Comparison of ENCODE assay signal across 10 cellular contexts in genomic region chr11:8839306-8839956, GRCh38.
DNase-seq lines count a peak whose midpoint lies in the region; ATAC-seq, FAIRE-seq and TF ChIP-seq lines count a peak whose summit lies in the region.
"Had no signal": no experiment of that assay in that cellular context is flagged by ENCODE, and none has a peak within 500 bp of the region (broad histone marks: within the 10 kb centered on the region; RNA-seq: fewer than 3 reads in every experiment).

No MANE protein-coding gene starts in this region.

- peak; percentile 37 to 40; a peak in 4 of 6 replicates for ATAC-seq in A549

- TF ChIP-seq CTCF in A549 (IDR thresholded peaks at IDR 0.05) = no peak
- no peak for TF ChIP-seq CTCF in esophagus squamous epithelium (IDR thresholded peaks at IDR 0.05)
- no peak for TF ChIP-seq CTCF in neural progenitor cell (IDR thresholded peaks at IDR 0.05)

- H3K4me2 ChIP-seq in A549 (no peak overlapping the region), neural progenitor cell (peak overlapping the region; percentile 65)

- 96% methylated on average over 1 of the region's 1 CpG for WGBS in A549 (ENCODE audit: missing lambda C conversion rate)
- WGBS in esophagus squamous epithelium, 2 donors = 0 to 27% methylated on average over 1 of the region's 1 CpG

- H3K27ac ChIP-seq in A549 = no peak overlapping the region
- H3K27ac ChIP-seq in HUES6 (ENCODE audit: low read depth, low read length) = peak overlapping the region; percentile 62; the same call in 1 of the 2 replicates
- H3K27ac ChIP-seq in esophagus squamous epithelium = peak overlapping the region in 3 of 4 donors; percentile 49 to 65 (median 60)
- H3K27ac ChIP-seq in neural progenitor cell = peak overlapping the region; percentile 94
- H3K27ac ChIP-seq: brain microvascular endothelial cell had no signal

- no peaks in the 10 kb centered on the region for H4K20me1 ChIP-seq in neural progenitor cell (ENCODE audit: low read depth)

- H3K79me2 ChIP-seq in neural progenitor cell (ENCODE audit: low read depth) = peaks cover 37% of the 10 kb centered on the region

- no peak for DNase-seq in A549 (ENCODE audit: low read depth in 1 of 2, low spot score in 1 of 2)
- DNase-seq in esophagus squamous epithelium (lab: John Stamatoyannopoulos, UW) = no peak
- DNase-seq in neural progenitor cell (ENCODE audit: low spot score) = no peak
- DNase-seq in NCI-H2107 treated with DMSO at 0.1 percent for 48 hours (lab: John Stamatoyannopoulos, UW; ENCODE audit: unreplicated experiment) = no peak
- no peak for DNase-seq in HEK293T (ENCODE audit: extremely low spot score)
- DNase-seq in stimulated activated naive CD4-positive, alpha-beta T cell (lab: John Stamatoyannopoulos, UW) = no peak
- no peak for DNase-seq in NCI-H446 treated with DMSO at 0.1 percent for 48 hours (lab: John Stamatoyannopoulos, UW)
- DNase-seq: brain microvascular endothelial cell, NCI-H1092 had no signal

- peaks cover 32% of the 10 kb centered on the region for H3K4me1 Mint-ChIP-seq in neural progenitor cell

- peak overlapping the region; percentile 4 for H3K4me3 Mint-ChIP-seq in neural progenitor cell

- peak overlapping the region; percentile 31 for H3K27ac Mint-ChIP-seq in neural progenitor cell

- no peak for FAIRE-seq in A549 (lab: Jason Lieb, UNC)

- CTCF ChIA-PET in A549 (lab: Yijun Ruan, JAX) (interaction anchor here (0.6 to 1.5 kb wide), 4 partner anchors 32 to 150 kb away, joined by 3 read pairs; no protein-coding TSS in a partner anchor), HEK293T (lab: Yijun Ruan, JAX) (no interaction called here)

- peaks cover 15% of the 10 kb centered on the region for H3K36me3 Mint-ChIP-seq in neural progenitor cell

- H3K9me3 ChIP-seq in A549 = no peaks in the 10 kb centered on the region
- no peaks in the 10 kb centered on the region for H3K9me3 ChIP-seq in HUES6 (ENCODE audit: control insufficient read depth, insufficient read depth, low read depth, low read length)
- H3K9me3 ChIP-seq in esophagus squamous epithelium = no peaks in the 10 kb centered on the region
- no peaks in the 10 kb centered on the region for H3K9me3 ChIP-seq in neural progenitor cell (ENCODE audit: low read depth)

- intact Hi-C loops in esophagus squamous epithelium (cut with DNase I) = no loop called here

- TF ChIP-seq EP300 in A549 (IDR thresholded peaks at IDR 0.05) = no peak

- H3K4me3 ChIP-seq in A549 = no peak overlapping the region
- no peak overlapping the region; the same call in 1 of the 2 replicates for H3K4me3 ChIP-seq in HUES6 (ENCODE audit: low read depth, low read length)
- H3K4me3 ChIP-seq in esophagus squamous epithelium = no peak overlapping the region
- H3K4me3 ChIP-seq in neural progenitor cell = peak overlapping the region; percentile 18

- peak overlapping the region; percentile 3 for H3K9ac ChIP-seq in HUES6 (ENCODE audit: low read length)
- no peak overlapping the region for H3K9ac ChIP-seq in neural progenitor cell

- peaks cover 4% of the 10 kb centered on the region for H3K9me3 Mint-ChIP-seq in neural progenitor cell

- peaks cover 10% of the 10 kb centered on the region for H3K4me1 ChIP-seq in A549
- H3K4me1 ChIP-seq in HUES6 (ENCODE audit: control insufficient read depth, insufficient read depth, low read length) = peaks cover 37% of the 10 kb centered on the region
- peaks cover 9 to 37% (median 24%) of the 10 kb centered on the region in 3 donors for H3K4me1 ChIP-seq in esophagus squamous epithelium
- peaks cover 36% of the 10 kb centered on the region for H3K4me1 ChIP-seq in neural progenitor cell

- H3K27me3 Mint-ChIP-seq in neural progenitor cell (ENCODE audit: insufficient read depth, low read depth) = peaks cover 2% of the 10 kb centered on the region

- H3K36me3 ChIP-seq in HUES6 (ENCODE audit: control insufficient read depth, insufficient read depth, low read length) (no peaks in the 10 kb centered on the region), esophagus squamous epithelium (no peaks in the 10 kb centered on the region), neural progenitor cell (no peaks in the 10 kb centered on the region)
- H3K36me3 ChIP-seq: brain microvascular endothelial cell had no signal

- no peaks in the 10 kb centered on the region for H3K27me3 ChIP-seq in HUES6 (ENCODE audit: control insufficient read depth, insufficient read depth, low read length)
- no peaks in the 10 kb centered on the region for H3K27me3 ChIP-seq in esophagus squamous epithelium
- H3K27me3 ChIP-seq in neural progenitor cell = no peaks in the 10 kb centered on the region
- H3K27me3 ChIP-seq: brain microvascular endothelial cell had no signal

- no peak for TF ChIP-seq POLR2A in A549 (IDR thresholded peaks at IDR 0.05; ENCODE audit: low read length)
- TF ChIP-seq POLR2A in esophagus squamous epithelium (IDR thresholded peaks at IDR 0.05) = no peak

- H3F3A ChIP-seq in neural progenitor cell (ENCODE audit: low read depth) = peaks cover 51% of the 10 kb centered on the region

- POLR2A ChIA-PET in A549 (lab: Yijun Ruan, JAX) (no interaction called here), HEK293T (lab: Yijun Ruan, JAX) (no interaction called here)

- no peak for TF ChIP-seq RAD21 in A549 (conservative IDR thresholded peaks at IDR 0.05 in 1 of 2, IDR thresholded peaks at IDR 0.05 in 1 of 2)

- no peak overlapping the region for H2AFZ ChIP-seq in neural progenitor cell (replicated peaks)

TF ChIP-seq in A549, 52 proteins besides CTCF, POLR2A, EP300 and RAD21:
- TF ChIP-seq KDM5A (IDR thresholded peaks at IDR 0.05) = no peak
TF ChIP-seq in A549: peak in this region for 0.

TF ChIP-seq in HEK293T, 16 proteins besides CTCF, POLR2A, EP300 and RAD21:
- TF ChIP-seq L3MBTL2 (conservative IDR thresholded peaks at IDR 0.05) (no peak), SP1 (IDR thresholded peaks at IDR 0.05) (no peak), BHLHE40 (IDR thresholded peaks at IDR 0.05; ENCODE audit: borderline replicate concordance) (no peak), ZNF384 (IDR thresholded peaks at IDR 0.05) (no peak), HDGF (IDR thresholded peaks at IDR 0.05; ENCODE audit: borderline replicate concordance) (no peak), FOXM1 (IDR thresholded peaks at IDR 0.05; ENCODE audit: borderline replicate concordance) (no peak), FOXA1 (IDR thresholded peaks at IDR 0.05) (no peak), ELF4 (IDR thresholded peaks at IDR 0.05) (no peak), ARNT (IDR thresholded peaks at IDR 0.05) (no peak), FOXK2 (IDR thresholded peaks at IDR 0.05) (no peak), NFRKB (IDR thresholded peaks at IDR 0.05) (no peak), CTBP1 (IDR thresholded peaks at IDR 0.05; ENCODE audit: borderline replicate concordance) (no peak), LEF1 (IDR thresholded peaks at IDR 0.05; ENCODE audit: borderline replicate concordance) (no peak), TARDBP (IDR thresholded peaks at IDR 0.05) (no peak), SUZ12 (IDR thresholded peaks at IDR 0.05) (no peak)
- TF ChIP-seq, protein P1, sequence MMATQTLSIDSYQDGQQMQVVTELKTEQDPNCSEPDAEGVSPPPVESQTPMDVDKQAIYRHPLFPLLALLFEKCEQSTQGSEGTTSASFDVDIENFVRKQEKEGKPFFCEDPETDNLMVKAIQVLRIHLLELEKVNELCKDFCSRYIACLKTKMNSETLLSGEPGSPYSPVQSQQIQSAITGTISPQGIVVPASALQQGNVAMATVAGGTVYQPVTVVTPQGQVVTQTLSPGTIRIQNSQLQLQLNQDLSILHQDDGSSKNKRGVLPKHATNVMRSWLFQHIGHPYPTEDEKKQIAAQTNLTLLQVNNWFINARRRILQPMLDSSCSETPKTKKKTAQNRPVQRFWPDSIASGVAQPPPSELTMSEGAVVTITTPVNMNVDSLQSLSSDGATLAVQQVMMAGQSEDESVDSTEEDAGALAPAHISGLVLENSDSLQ (IDR thresholded peaks at IDR 0.05) = no peak

Comparison
In these comparisons a context has a peak if more than half of its experiments do, and no peak if none do; other contexts are left out.
1. H3K27ac ChIP-seq: peak in HUES6 (single experiment), esophagus squamous epithelium (3 of 4) and neural progenitor cell (single experiment); none in A549 (0 of 2).